Comparison of ENCODE assay signal across 9 cellular contexts in genomic region chr5:77606279-77606678, GRCh38. TPM values are rescaled to one million over a fixed set of nuclear protein-coding genes. Genes with fewer than 3 reads are reported as not detected.
"Had no signal": no experiment of that assay in that cellular context is flagged by ENCODE, and none has a peak within 500 bp of the region (broad histone marks: within the 10 kb centered on the region; RNA-seq: fewer than 3 reads in every experiment).

No MANE protein-coding gene starts in this region.

- H3K4me3 ChIP-seq: GM12878 had no signal

- FAIRE-seq: G401.6, GM12878, GM12891, GM12892, GM18507, GM19239 had no signal

- DNase-seq: GDM1, GF-D8 had no signal

- ATAC-seq: GM12878 had no signal

RNA-seq across cellular contexts. Expression of gene OTP, which starts 32.2 kb away (rescaled TPM):
- total RNA-seq: G401 had no signal
